ENCODE assay signal across 12 cellular contexts in the genomic region with DNA sequence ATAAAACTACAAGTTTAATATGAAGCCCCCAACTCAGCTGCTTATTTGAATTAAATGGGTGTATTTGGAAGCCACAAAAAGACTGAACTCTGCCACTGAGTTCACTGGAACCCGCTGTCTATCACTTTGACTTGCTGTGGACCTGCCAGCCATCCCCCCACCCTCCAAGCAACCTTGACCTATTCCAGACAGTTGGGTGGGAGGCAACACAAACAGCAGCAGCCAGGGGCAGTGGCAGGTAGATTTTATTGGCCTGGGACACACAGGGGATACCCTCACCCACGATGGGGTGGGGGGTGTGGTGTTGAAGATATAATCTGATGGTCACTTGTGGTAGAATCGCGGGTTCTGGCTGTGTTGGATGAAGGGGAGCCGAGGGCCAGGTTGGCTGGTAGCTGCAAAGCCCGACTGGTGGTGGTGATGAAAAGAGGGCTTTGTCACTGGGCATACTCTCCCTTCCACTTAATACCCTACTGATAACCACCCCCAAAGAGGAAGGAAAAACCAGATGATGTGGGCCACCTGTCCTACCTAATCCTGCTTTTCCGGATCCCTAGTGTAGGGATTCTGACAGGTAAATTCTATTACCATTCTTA. TPM values are rescaled to one million over a fixed set of nuclear protein-coding genes. Genes with fewer than 3 reads are reported as not detected.
DNase-seq lines count a peak whose midpoint lies in the region; ATAC-seq, FAIRE-seq and TF ChIP-seq lines count a peak whose summit lies in the region.
"Had no signal": no experiment of that assay in that cellular context is flagged by ENCODE, and none has a peak within 500 bp of the region (broad histone marks: within the 10 kb centered on the region; RNA-seq: fewer than 3 reads in every experiment).

No MANE protein-coding gene starts in this region.

- H3K36me3 ChIP-seq in left ventricle myocardium inferior (peaks cover 67% of the 10 kb centered on the region), Panc1 (ENCODE audit: control insufficient read depth, insufficient read depth, low read length) (peaks cover 29% of the 10 kb centered on the region), H1 (ENCODE audit: control insufficient read depth in 2 of 4, insufficient read depth in 4 of 4, low read length in 3 of 4) (peaks cover 27 to 51% (median 36%) of the 10 kb centered on the region in 4 experiments), stomach smooth muscle (ENCODE audit: control insufficient read depth in 2 of 2, insufficient read depth in 2 of 2, low read length in 2 of 2) (peaks cover 46 to 48% of the 10 kb centered on the region in 2 donors)

- no peak overlapping the region for H2BK5ac ChIP-seq in H1 (ENCODE audit: low read depth, low read length)

- peaks cover 12% of the 10 kb centered on the region for H3K79me1 ChIP-seq in H1 (ENCODE audit: low read depth, low read length)

- H4K5ac ChIP-seq in H1 (ENCODE audit: insufficient read length, low read depth, low read length) = no peak overlapping the region

- no peak for FAIRE-seq in H1 (lab: Jason Lieb, UNC)

- H2BK15ac ChIP-seq in H1 (ENCODE audit: low read length) = no peak overlapping the region

- peak overlapping the region in 1 of 2 experiments; percentile 67; a peak in 1 of 4 replicates for H3K4me2 ChIP-seq in H1 (ENCODE audit: insufficient read depth in 1 of 2, low read depth in 2 of 2, low read length in 2 of 2)

- CTCF ChIA-PET in Panc1 (lab: Charles Lee) (interaction anchor here (0.8 to 1.3 kb wide), 2 partner anchors 17 to 31 kb away, joined by 3 to 13 read pairs; partner anchors contain the start of gene SLC2A4), H1 (lab: Charles Lee; ENCODE audit: partially characterized antibody) (interaction anchor here (0.7 to 3.3 kb wide), 22 partner anchors 10 to 254 kb away, joined by 3 to 17 read pairs (median 4); partner anchors contain the start of genes ACADVL, ACAP1, DLG4 and GABARAP)

- no peak overlapping the region for H2AK5ac ChIP-seq in H1 (ENCODE audit: low read depth, low read length)

- no peak overlapping the region for H3K23ac ChIP-seq in H1 (ENCODE audit: insufficient read length)

- POLR2A ChIA-PET in Panc1 (lab: Charles Lee) = interaction anchor here (0.5 to 1.9 kb wide), 4 partner anchors 17 to 819 kb away, joined by 3 to 5 read pairs (median 4); partner anchors contain the start of gene SLC2A4
- POLR2A ChIA-PET in H1 (lab: Charles Lee; ENCODE audit: partially characterized antibody) = interaction anchor here (0.8 to 11.3 kb wide), 32 partner anchors 8 to 291 kb away, joined by 3 to 223 read pairs (median 8); partner anchors contain the start of genes ACADVL, ACAP1, CD68 and CLDN7

- no peak overlapping the region for H2AFZ ChIP-seq in H1 (ENCODE audit: low read length)

- no peaks in the 10 kb centered on the region for H3K27me3 ChIP-seq in left ventricle myocardium inferior (ENCODE audit: low read depth)
- H3K27me3 ChIP-seq in Panc1 (ENCODE audit: control insufficient read depth, insufficient read depth, low read length) = no peaks in the 10 kb centered on the region
- H3K27me3 ChIP-seq in H1 (replicated peaks in 1 of 4; ENCODE audit: control insufficient read depth in 3 of 4, extremely low read depth in 1 of 4, insufficient read depth in 3 of 4, low read length in 3 of 4) = no peaks in the 10 kb centered on the region
- no peaks in the 10 kb centered on the region for H3K27me3 ChIP-seq in stomach smooth muscle (ENCODE audit: control insufficient read depth in 1 of 2, insufficient read depth in 2 of 2, low read length in 2 of 2)
- H3K27me3 ChIP-seq: foreskin keratinocyte had no signal

- H3K9ac ChIP-seq in H1 (replicated peaks in 1 of 4; ENCODE audit: extremely low read depth in 1 of 4, low read depth in 3 of 4, low read length in 3 of 4) = no peak overlapping the region
- H3K9ac ChIP-seq in stomach smooth muscle (ENCODE audit: low read length in 2 of 2) = no peak overlapping the region

- no peak overlapping the region for H3K18ac ChIP-seq in H1 (ENCODE audit: extremely low read depth, low read length)

- no peak for DNase-seq in left ventricle myocardium inferior
- DNase-seq in Right ventricle myocardium inferior (ENCODE audit: missing footprints) = no peak
- no peak for DNase-seq in Panc1 (ENCODE audit: low read depth, low spot score)
- DNase-seq in H1 (ENCODE audit: low read depth in 1 of 2, low spot score in 2 of 2) = no peak
- no peak for DNase-seq in RKO (ENCODE audit: low spot score)
- no peak for DNase-seq in HuH-7.5 (ENCODE audit: low spot score)
- DNase-seq: activated CD4-positive, CD25-positive, alpha-beta regulatory T cell; foreskin keratinocyte; NCI-H226 had no signal

- H3K9me3 ChIP-seq in left ventricle myocardium inferior (replicated peaks) = no peaks in the 10 kb centered on the region
- H3K9me3 ChIP-seq in Panc1 (ENCODE audit: control insufficient read depth, insufficient read depth, low read depth, low read length) = no peaks in the 10 kb centered on the region
- no peaks in the 10 kb centered on the region for H3K9me3 ChIP-seq in H1 (ENCODE audit: insufficient read depth in 2 of 2, low read depth in 1 of 2, low read length in 1 of 2)
- no peaks in the 10 kb centered on the region for H3K9me3 ChIP-seq in stomach smooth muscle (ENCODE audit: control insufficient read depth in 2 of 2, low read length in 2 of 2)

- no peak; a peak in 1 of 3 replicates for TF ChIP-seq POLR2A in H1 (IDR thresholded peaks at IDR 0.05; ENCODE audit: control extremely low read depth in 1 of 2, low read depth in 2 of 2, low read length in 2 of 2)

- intact Hi-C loops in left ventricle myocardium inferior (cut with micrococcal nuclease) = no loop called here
- intact Hi-C loops in Right ventricle myocardium inferior (cut with DNase I) = no loop called here
- intact Hi-C loops in Panc1 (cut with micrococcal nuclease; ENCODE audit: unreplicated experiment) = no loop called here

- WGBS in H1 (ENCODE audit: extremely low coverage in 1 of 2, insufficient coverage in 1 of 2, insufficient read length in 1 of 2, insufficient replicate concordance in 2 of 2, low coverage in 1 of 2, low lambda C conversion rate in 2 of 2, missing lambda C conversion rate in 1 of 2), 2 experiments = 90% methylated on average over 7 of the region's 7 CpGs; no CpG with 5 or more reads in 1 of the 2 experiments

- H3K79me2 ChIP-seq in H1 (ENCODE audit: control insufficient read depth in 1 of 2, insufficient read depth in 2 of 2, low read length in 2 of 2) = peaks cover 17 to 43% of the 10 kb centered on the region in 2 experiments

- H4K20me1 ChIP-seq in H1 (replicated peaks in 1 of 2; ENCODE audit: control insufficient read depth in 1 of 2, insufficient read depth in 2 of 2, low read length in 2 of 2) = peaks cover 21 to 28% of the 10 kb centered on the region in 2 experiments

- H3K27ac ChIP-seq in left ventricle myocardium inferior (replicated peaks) (peak overlapping the region; percentile 43), Panc1 (ENCODE audit: low read length) (peak overlapping the region; percentile 36; the same call in 1 of the 2 replicates), H1 (ENCODE audit: low read depth, low read length) (no peak overlapping the region), stomach smooth muscle (ENCODE audit: low read length) (peak overlapping the region; percentile 53)
- H3K27ac ChIP-seq: foreskin keratinocyte had no signal

- TF ChIP-seq CTCF in left ventricle myocardium inferior (IDR thresholded peaks at IDR 0.05; ENCODE audit: borderline replicate concordance) = no peak
- TF ChIP-seq CTCF in Panc1 (IDR thresholded peaks at IDR 0.05) = no peak
- TF ChIP-seq CTCF in H1 (IDR thresholded peaks at IDR 0.05; ENCODE audit: control extremely low read depth in 1 of 3, insufficient read depth in 1 of 3, low read depth in 1 of 3, low read length in 3 of 3) = no peak

- H3K23me2 ChIP-seq in H1 (ENCODE audit: low read depth, low read length) = peaks cover 10% of the 10 kb centered on the region

- H3K14ac ChIP-seq in H1 (ENCODE audit: insufficient read length) = no peak overlapping the region

- H3K4me3 ChIP-seq in left ventricle myocardium inferior (peak overlapping the region; percentile 23), Panc1 (ENCODE audit: low read depth in 2 of 2, low read length in 2 of 2) (no peak overlapping the region), H1 (ENCODE audit: extremely low read depth in 1 of 4, insufficient read depth in 2 of 4, low read depth in 3 of 4, low read length in 4 of 4) (no peak overlapping the region), stomach smooth muscle (ENCODE audit: low read length in 2 of 2) (no peak overlapping the region)

- ATAC-seq in Right ventricle myocardium inferior (no peak), Panc1 (no peak), HG02588 (IDR thresholded peaks at IDR 0.05; ENCODE audit: unreplicated experiment) (no peak)

- no peak overlapping the region for H3K4ac ChIP-seq in H1 (replicated peaks; ENCODE audit: insufficient read length, low read depth, low read length)

- no TSS peak for BruUV-seq in Panc1 (replicated peaks; lab: Mats Ljungman, UMichigan)

- no peak overlapping the region for H2BK20ac ChIP-seq in H1 (ENCODE audit: low read length)

- H4K8ac ChIP-seq in H1 (ENCODE audit: extremely low read depth, insufficient read depth, low read length) = no peak overlapping the region

- in situ Hi-C loops in Panc1 (cut with HindIII; ENCODE audit: low pct_unique_long_range_greater_than_20kb, low sequenced_read_pairs) = no loop called here

- no peak overlapping the region for H2BK12ac ChIP-seq in H1 (ENCODE audit: low read depth, low read length)

- no peak for TF ChIP-seq RAD21 in H1 (IDR thresholded peaks at IDR 0.05 in 1 of 2, conservative IDR thresholded peaks at IDR 0.05 in 1 of 2; ENCODE audit: low read depth in 2 of 2, low read length in 2 of 2)

- H3K56ac ChIP-seq in H1 (replicated peaks; ENCODE audit: insufficient read length, low read depth, low read length) = no peak overlapping the region

- TF ChIP-seq EP300 in H1 (IDR thresholded peaks at IDR 0.05; ENCODE audit: borderline replicate concordance in 1 of 2, low read depth in 2 of 2, low read length in 2 of 2) = no peak

- no peak overlapping the region for H4K91ac ChIP-seq in H1 (replicated peaks; ENCODE audit: insufficient read length, low read length)

- no peak overlapping the region for H2BK120ac ChIP-seq in H1 (replicated peaks; ENCODE audit: low read depth, low read length)

- peaks cover 85% of the 10 kb centered on the region for H3K4me1 ChIP-seq in left ventricle myocardium inferior
- H3K4me1 ChIP-seq in Panc1 (ENCODE audit: control insufficient read depth, insufficient read depth, low read length) = peaks cover 42% of the 10 kb centered on the region
- peaks cover 0 to 16% (median 8%) of the 10 kb centered on the region in 4 experiments; a peak in 5 of 7 replicates for H3K4me1 ChIP-seq in H1 (replicated peaks in 1 of 4; ENCODE audit: control insufficient read depth in 3 of 4, insufficient read depth in 4 of 4, low read length in 3 of 4)
- peaks cover 49% of the 10 kb centered on the region for H3K4me1 ChIP-seq in stomach smooth muscle (ENCODE audit: control insufficient read depth, insufficient read depth, low read length)
- H3K4me1 ChIP-seq: foreskin keratinocyte had no signal

RNA-seq across cellular contexts. Expression of gene GPS2, which starts 2.6 kb away (rescaled TPM):
- total RNA-seq in left ventricle myocardium inferior (66.1 TPM), Right ventricle myocardium inferior (70.3 TPM), Panc1 (2021; ENCODE audit: unreplicated experiment) (96.6 TPM)
- 119 TPM for polyA plus RNA-seq in Panc1 (2012; ENCODE audit: insufficient read length)
- total RNA-seq in H1 (2021; fragmentation: NEBNext Ultra II Directional; extraction: Animal tissue kit (Norgen Biotek cat#: 25700)) = 67.0 and 74.8 TPM in 2 replicates
- 152 and 203 TPM in 2 replicates for polyA plus RNA-seq in H1 (2011; rRNA removed)
- 79.1 TPM for polyA plus RNA-seq in H1 (2011; cell fraction: cytosol; rRNA removed)
- polyA plus RNA-seq in H1 (2011; cell fraction: nucleus; rRNA removed) = 153 TPM
- 73.9 to 93.2 TPM (median 88.0 TPM) in 4 replicates for polyA plus RNA-seq in H1 (2012, experiment 1 of 2)
- 103 TPM for polyA plus RNA-seq in H1 (2012, experiment 2 of 2)
- polyA plus RNA-seq in H1 (2013, experiment 1 of 2) = 63.1 TPM
- polyA plus RNA-seq in H1 (2013, experiment 2 of 2) = 58.9 TPM
- polyA minus RNA-seq in H1 (2011; rRNA and poly(A)+ RNA removed) = 43.0 and 79.6 TPM in 2 replicates
- polyA minus RNA-seq in H1 (2011; cell fraction: cytosol; rRNA and poly(A)+ RNA removed) = 44.0 TPM
- polyA minus RNA-seq in H1 (2011; cell fraction: nucleus; rRNA and poly(A)+ RNA removed) = 47.7 TPM

RNA-seq across cellular contexts. Expression of gene EIF5A, which starts 5.1 kb away (rescaled TPM):
- total RNA-seq in left ventricle myocardium inferior (250 TPM), Right ventricle myocardium inferior (326 TPM), Panc1 (2021; ENCODE audit: unreplicated experiment) (728 TPM)
- 878 TPM for polyA plus RNA-seq in Panc1 (2012; ENCODE audit: insufficient read length)
- total RNA-seq in H1 (2021; fragmentation: NEBNext Ultra II Directional; extraction: Animal tissue kit (Norgen Biotek cat#: 25700)) = 1,158 and 1,172 TPM in 2 replicates
- polyA plus RNA-seq in H1 (2011; rRNA removed) = 717 and 962 TPM in 2 replicates
- 875 TPM for polyA plus RNA-seq in H1 (2011; cell fraction: cytosol; rRNA removed)
- 719 TPM for polyA plus RNA-seq in H1 (2011; cell fraction: nucleus; rRNA removed)
- polyA plus RNA-seq in H1 (2012, experiment 1 of 2) = 1,190 to 1,288 TPM (median 1,234 TPM) in 4 replicates
- 1,228 TPM for polyA plus RNA-seq in H1 (2012, experiment 2 of 2)
- 992 TPM for polyA plus RNA-seq in H1 (2013, experiment 1 of 2)
- polyA plus RNA-seq in H1 (2013, experiment 2 of 2) = 1,009 TPM
- polyA minus RNA-seq in H1 (2011; rRNA and poly(A)+ RNA removed) = 837 and 958 TPM in 2 replicates
- 476 TPM for polyA minus RNA-seq in H1 (2011; cell fraction: cytosol; rRNA and poly(A)+ RNA removed)
- 281 TPM for polyA minus RNA-seq in H1 (2011; cell fraction: nucleus; rRNA and poly(A)+ RNA removed)

RNA-seq across cellular contexts. Expression of gene NEURL4, which starts 16.6 kb away (rescaled TPM):
- total RNA-seq in left ventricle myocardium inferior (31.9 TPM), Right ventricle myocardium inferior (30.8 TPM), Panc1 (2021; ENCODE audit: unreplicated experiment) (58.9 TPM)
- polyA plus RNA-seq in Panc1 (2012; ENCODE audit: insufficient read length) = 53.8 TPM
- total RNA-seq in H1 (2021; fragmentation: NEBNext Ultra II Directional; extraction: Animal tissue kit (Norgen Biotek cat#: 25700)) = 46.8 and 55.4 TPM in 2 replicates
- 29.6 and 39.9 TPM in 2 replicates for polyA plus RNA-seq in H1 (2011; rRNA removed)
- polyA plus RNA-seq in H1 (2011; cell fraction: cytosol; rRNA removed) = 25.8 TPM
- polyA plus RNA-seq in H1 (2011; cell fraction: nucleus; rRNA removed) = 261 TPM
- 32.3 to 49.5 TPM (median 46.3 TPM) in 4 replicates for polyA plus RNA-seq in H1 (2012, experiment 1 of 2)
- polyA plus RNA-seq in H1 (2012, experiment 2 of 2) = 25.9 TPM
- 18.6 TPM for polyA plus RNA-seq in H1 (2013, experiment 1 of 2)
- polyA plus RNA-seq in H1 (2013, experiment 2 of 2) = 19.7 TPM
- 32.3 and 33.5 TPM in 2 replicates for polyA minus RNA-seq in H1 (2011; rRNA and poly(A)+ RNA removed)
- polyA minus RNA-seq in H1 (2011; cell fraction: cytosol; rRNA and poly(A)+ RNA removed) = 21.3 TPM
- 76.2 TPM for polyA minus RNA-seq in H1 (2011; cell fraction: nucleus; rRNA and poly(A)+ RNA removed)

RNA-seq across cellular contexts. Expression of gene YBX2, which starts 18.1 kb away (rescaled TPM):
- total RNA-seq in left ventricle myocardium inferior = 0.77 TPM
- 0.81 TPM for total RNA-seq in Right ventricle myocardium inferior
- total RNA-seq in Panc1 (2021; ENCODE audit: unreplicated experiment) = 54.9 TPM
- 59.7 TPM for polyA plus RNA-seq in Panc1 (2012; ENCODE audit: insufficient read length)
- 27.6 and 30.5 TPM in 2 replicates for total RNA-seq in H1 (2021; fragmentation: NEBNext Ultra II Directional; extraction: Animal tissue kit (Norgen Biotek cat#: 25700))
- polyA plus RNA-seq in H1 (2011; rRNA removed) = 19.2 and 35.5 TPM in 2 replicates
- 28.3 TPM for polyA plus RNA-seq in H1 (2011; cell fraction: cytosol; rRNA removed)
- 105 TPM for polyA plus RNA-seq in H1 (2011; cell fraction: nucleus; rRNA removed)
- 24.2 to 40.9 TPM (median 34.5 TPM) in 4 replicates for polyA plus RNA-seq in H1 (2012, experiment 1 of 2)
- polyA plus RNA-seq in H1 (2012, experiment 2 of 2) = 31.0 TPM
- polyA plus RNA-seq in H1 (2013, experiment 1 of 2) = 44.7 TPM
- 42.3 TPM for polyA plus RNA-seq in H1 (2013, experiment 2 of 2)
- 5.5 and 10.0 TPM in 2 replicates for polyA minus RNA-seq in H1 (2011; rRNA and poly(A)+ RNA removed)
- 11.9 TPM for polyA minus RNA-seq in H1 (2011; cell fraction: cytosol; rRNA and poly(A)+ RNA removed)
- polyA minus RNA-seq in H1 (2011; cell fraction: nucleus; rRNA and poly(A)+ RNA removed) = 11.7 TPM

RNA-seq across cellular contexts. Expression of gene ACAP1, which starts 23.8 kb away (rescaled TPM):
- total RNA-seq in left ventricle myocardium inferior (13.4 TPM), Right ventricle myocardium inferior (14.0 TPM), Panc1 (2021; ENCODE audit: unreplicated experiment) (2.7 TPM)
- 5.3 TPM for polyA plus RNA-seq in Panc1 (2012; ENCODE audit: insufficient read length)
- 45.1 and 49.2 TPM in 2 replicates for total RNA-seq in H1 (2021; fragmentation: NEBNext Ultra II Directional; extraction: Animal tissue kit (Norgen Biotek cat#: 25700))
- polyA plus RNA-seq in H1 (2011; rRNA removed) = 11.9 and 18.0 TPM in 2 replicates
- 21.2 TPM for polyA plus RNA-seq in H1 (2011; cell fraction: cytosol; rRNA removed)
- polyA plus RNA-seq in H1 (2011; cell fraction: nucleus; rRNA removed) = 48.4 TPM
- 17.1 to 31.0 TPM (median 26.1 TPM) in 4 replicates for polyA plus RNA-seq in H1 (2012, experiment 1 of 2)
- 15.8 TPM for polyA plus RNA-seq in H1 (2012, experiment 2 of 2)
- polyA plus RNA-seq in H1 (2013, experiment 1 of 2) = 41.6 TPM
- polyA plus RNA-seq in H1 (2013, experiment 2 of 2) = 42.2 TPM
- 9.9 and 20.3 TPM in 2 replicates for polyA minus RNA-seq in H1 (2011; rRNA and poly(A)+ RNA removed)
- 11.6 TPM for polyA minus RNA-seq in H1 (2011; cell fraction: cytosol; rRNA and poly(A)+ RNA removed)
- polyA minus RNA-seq in H1 (2011; cell fraction: nucleus; rRNA and poly(A)+ RNA removed) = 10.8 TPM
- total RNA-seq: M059J had no signal
